In the genomic region with DNA sequence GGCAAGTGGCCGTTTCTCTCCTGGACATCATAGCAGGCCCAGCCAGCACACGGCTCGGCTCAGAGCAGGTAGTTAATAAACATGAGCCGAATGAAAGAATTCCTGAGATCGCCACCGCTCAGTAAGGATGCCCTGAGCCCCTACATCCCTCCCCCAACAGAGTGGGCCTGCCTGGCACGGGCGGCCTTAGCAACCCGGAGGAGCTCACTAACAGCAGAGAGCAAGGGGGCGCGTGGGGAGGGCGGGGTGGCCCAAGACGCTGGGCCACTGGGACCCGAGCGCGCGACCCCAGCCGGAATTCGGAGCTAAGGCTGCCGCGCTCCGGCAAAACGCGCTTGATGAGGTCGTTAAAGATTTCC, we compare ENCODE assay signal across 9 cellular contexts. TPM values are rescaled to one million over a fixed set of nuclear protein-coding genes. Genes with fewer than 3 reads are reported as not detected.
DNase-seq lines count a peak whose midpoint lies in the region; ATAC-seq and TF ChIP-seq lines count a peak whose summit lies in the region.
"Had no signal": no experiment of that assay in that cellular context is flagged by ENCODE, and none has a peak within 500 bp of the region (broad histone marks: within the 10 kb centered on the region; RNA-seq: fewer than 3 reads in every experiment).

No MANE protein-coding gene starts in this region.

- H3K4me1 ChIP-seq in ES-I3 (ENCODE audit: insufficient read depth, low read length) (peaks cover 17% of the 10 kb centered on the region), RWPE2 (ENCODE audit: insufficient read depth, poor library complexity, severe bottlenecking) (peaks cover 6% of the 10 kb centered on the region), prostate gland (replicated peaks) (no peaks in the 10 kb centered on the region)

- TF ChIP-seq POLR2A in prostate gland (IDR thresholded peaks at IDR 0.05) = no peak

- DNase-seq in RWPE2 (ENCODE audit: low spot score) = no peak
- no peak for DNase-seq in fibroblast of villous mesenchyme (ENCODE audit: low read depth)
- DNase-seq in prostate gland (ENCODE audit: low spot score) = peak; percentile 8
- DNase-seq in foreskin melanocyte = no peak
- no peak for DNase-seq in NK-92 treated with Interleukin-12 subunit alpha and Interleukin-12 subunit beta, amount 100 ng/mL, for 24 hours (lab: John Stamatoyannopoulos, UW)
- no peak for DNase-seq in GDM1 (lab: John Stamatoyannopoulos, UW)
- DNase-seq: activated T-cell treated with anti-CD3 and anti-CD28 coated beads, Interleukin-2, amount 50 U/mL, for 4 hours had no signal

- H3K4me3 ChIP-seq in RWPE2 (ENCODE audit: severe bottlenecking) (peak overlapping the region; percentile 49), fibroblast of villous mesenchyme (ENCODE audit: low read depth, low read length) (peak overlapping the region; percentile 76), prostate gland (peak overlapping the region; percentile 53 to 63)

- H3K36me3 ChIP-seq in ES-I3 (ENCODE audit: insufficient read depth, low read length) (no peaks in the 10 kb centered on the region), RWPE2 (ENCODE audit: low read depth) (no peaks in the 10 kb centered on the region), prostate gland (no peaks in the 10 kb centered on the region)

- intact Hi-C loops in prostate gland (cut with DNase I) = no loop called here

- TF ChIP-seq CTCF in RWPE2 (IDR thresholded peaks at IDR 0.05; ENCODE audit: poor library complexity, severe bottlenecking) (no peak), fibroblast of villous mesenchyme (IDR thresholded peaks at IDR 0.05; ENCODE audit: insufficient read depth, low read depth, low read length) (no peak), prostate gland (IDR thresholded peaks at IDR 0.05) (no peak)

- H3K9ac ChIP-seq in ES-I3 (ENCODE audit: low read depth, low read length) = peak overlapping the region; percentile 73

- H3K27me3 ChIP-seq in RWPE2 (ENCODE audit: insufficient read depth, poor library complexity, severe bottlenecking) (no peaks in the 10 kb centered on the region), prostate gland (replicated peaks; ENCODE audit: insufficient read depth) (no peaks in the 10 kb centered on the region)

- H3K9me3 ChIP-seq in ES-I3 (ENCODE audit: control insufficient read depth, insufficient read depth, low read length) (no peaks in the 10 kb centered on the region), RWPE2 (ENCODE audit: severe bottlenecking) (no peaks in the 10 kb centered on the region), prostate gland (no peaks in the 10 kb centered on the region)

- ATAC-seq in RWPE2 (ENCODE audit: low read depth) (peak; percentile 5; the same call in 1 of the 3 replicates), GM19395 (IDR thresholded peaks at IDR 0.05; ENCODE audit: unreplicated experiment) (no peak)

- peak overlapping the region; percentile 18 for H3K27ac ChIP-seq in RWPE2 (ENCODE audit: poor library complexity, severe bottlenecking)
- peak overlapping the region; percentile 77 to 80 for H3K27ac ChIP-seq in prostate gland

- 1% methylated on average over 25 of the region's 25 CpGs for WGBS in prostate gland

RNA-seq across cellular contexts. Expression of gene ENO4, which starts 0.4 kb away (rescaled TPM):
- total RNA-seq in fibroblast of villous mesenchyme = under 0.01 TPM in 1 of 2 replicates, not detected in the other
- total RNA-seq in prostate gland = under 1 TPM; 0.27 to 0.91 TPM
- total RNA-seq: activated T-cell treated with anti-CD3 and anti-CD28 coated beads, Interleukin-2, amount 50 U/mL, for 4 hours had no signal
